ENCODE assay signal across 18 cellular contexts in genomic region chr5:110343616-110344015, GRCh38.
A peak's percentile ranks its signal among the peaks of the same experiment; 100 is the strongest.
DNase-seq lines count a peak whose midpoint lies in the region; TF ChIP-seq lines count a peak whose summit lies in the region.
"Had no signal": no experiment of that assay in that cellular context is flagged by ENCODE, and none has a peak within 500 bp of the region (broad histone marks: within the 10 kb centered on the region; RNA-seq: fewer than 3 reads in every experiment).

No MANE protein-coding gene starts in this region.

- no peaks in the 10 kb centered on the region for H3K27me3 ChIP-seq in neural progenitor cell
- H3K27me3 ChIP-seq: SJCRH30 had no signal

- no peaks in the 10 kb centered on the region for H3K27me3 Mint-ChIP-seq in chondrocyte (ENCODE audit: low read depth)
- H3K27me3 Mint-ChIP-seq in neural progenitor cell (ENCODE audit: insufficient read depth, low read depth), result no peaks in the 10 kb centered on the region
- H3K27me3 Mint-ChIP-seq: CD4-positive, alpha-beta T cell; T-cell had no signal

- H3K4me1 Mint-ChIP-seq in chondrocyte (ENCODE audit: low read depth), result peaks cover 9% of the 10 kb centered on the region
- peaks cover 4% of the 10 kb centered on the region for H3K4me1 Mint-ChIP-seq in neural progenitor cell
- H3K4me1 Mint-ChIP-seq: T-cell had no signal

- H3K4me3 ChIP-seq in neural progenitor cell, result no peak overlapping the region
- H3K4me3 ChIP-seq: SJCRH30 had no signal

- H3K36me3 ChIP-seq in neural progenitor cell, result no peaks in the 10 kb centered on the region
- H3K36me3 ChIP-seq: SJCRH30 had no signal

- H3K36me3 Mint-ChIP-seq in chondrocyte (ENCODE audit: low read depth) (no peaks in the 10 kb centered on the region), neural progenitor cell (no peaks in the 10 kb centered on the region)
- H3K36me3 Mint-ChIP-seq: T-cell had no signal

- peak; percentile 17 for DNase-seq in LHCN-M2 (ENCODE audit: low read depth)
- DNase-seq in chondrocyte (ENCODE audit: low spot score), result no peak
- no peak for DNase-seq in neural progenitor cell (ENCODE audit: low spot score)
- no peak for DNase-seq in NCI-H69 (lab: John Stamatoyannopoulos, UW)
- DNase-seq in stimulated activated CD8-positive, alpha-beta memory T cell treated with anti-CD3 and anti-CD28 coated beads, Interleukin-4, amount 100 ng/mL, for 48 hours, result no peak
- no peak for DNase-seq in GDM1 (lab: John Stamatoyannopoulos, UW)
- DNase-seq: CD4-positive, alpha-beta T cell; COR-L47; DMS 273 treated with DMSO at 0.1 percent for 48 hours; DMS79 treated with DMSO at 0.1 percent for 48 hours; KG1; MV-4-11; NCI-H1417; NCI-H1694 treated with DMSO at 0.1 percent for 48 hours; NCI-H748 treated with DMSO at 0.1 percent for 48 hours; SJCRH30; T-cell had no signal

- H3F3A ChIP-seq in neural progenitor cell (ENCODE audit: low read depth), result no peaks in the 10 kb centered on the region

- H3K4me3 Mint-ChIP-seq in chondrocyte (ENCODE audit: unreplicated experiment), result no peak overlapping the region
- no peak overlapping the region for H3K4me3 Mint-ChIP-seq in neural progenitor cell
- H3K4me3 Mint-ChIP-seq: CD4-positive, alpha-beta T cell; T-cell had no signal

- H4K20me1 ChIP-seq in neural progenitor cell (ENCODE audit: low read depth), result no peaks in the 10 kb centered on the region

- no peaks in the 10 kb centered on the region for H3K9me3 Mint-ChIP-seq in chondrocyte (ENCODE audit: low read depth)
- H3K9me3 Mint-ChIP-seq in neural progenitor cell, result no peaks in the 10 kb centered on the region
- H3K9me3 Mint-ChIP-seq: CD4-positive, alpha-beta T cell; T-cell had no signal

- H3K27ac ChIP-seq in 22Rv1 (no peak overlapping the region), neural progenitor cell (no peak overlapping the region)
- H3K27ac ChIP-seq: SJCRH30 had no signal

- no peak overlapping the region for H3K9ac ChIP-seq in neural progenitor cell

- no peak overlapping the region for H3K27ac Mint-ChIP-seq in chondrocyte (ENCODE audit: unreplicated experiment)
- H3K27ac Mint-ChIP-seq in neural progenitor cell, result no peak overlapping the region
- H3K27ac Mint-ChIP-seq: CD4-positive, alpha-beta T cell; T-cell had no signal

- no peak overlapping the region for H2AFZ ChIP-seq in neural progenitor cell (replicated peaks)

- no peaks in the 10 kb centered on the region for H3K9me3 ChIP-seq in neural progenitor cell (ENCODE audit: low read depth)
- H3K9me3 ChIP-seq: SJCRH30 had no signal

- H3K79me2 ChIP-seq in neural progenitor cell (ENCODE audit: low read depth), result no peaks in the 10 kb centered on the region

- H3K4me2 ChIP-seq in neural progenitor cell, result no peak overlapping the region

- no peaks in the 10 kb centered on the region for H3K4me1 ChIP-seq in neural progenitor cell
- H3K4me1 ChIP-seq: SJCRH30 had no signal

- TF ChIP-seq CTCF in 22Rv1 (IDR thresholded peaks at IDR 0.05) (peak; percentile 46), chondrocyte (IDR thresholded peaks at IDR 0.05) (peak; percentile 76), neural progenitor cell (IDR thresholded peaks at IDR 0.05) (peak; percentile 33)
